ENCODE assay signal across 20 cellular contexts in genomic region chr19:55622242-55622969, GRCh38.
"Had no signal": no experiment of that assay in that cellular context is flagged by ENCODE, and none has a peak within 500 bp of the region (broad histone marks: within the 10 kb centered on the region; RNA-seq: fewer than 3 reads in every experiment).

No MANE protein-coding gene starts in this region.

- H3K4me3 Mint-ChIP-seq: activated T-helper 1 cell treated with anti-CD3 and anti-CD28 coated beads, Interleukin-12 subunit alpha, Interleukin-12 subunit beta, Interleukin-2, Interleukin-4 antibody, amounts not matched to agents 30 ng/mL and 10 ng/mL and 1 ng/mL, durations not matched to agents 14 hours and 24 hours and 36 hours; dendritic cell treated with granulocyte-macrophage colony-stimulating factor and Interleukin-4, amounts not matched to agents 40 ng/mL and 50 ng/mL, for 4 days; stimulated activated naive CD8-positive, alpha-beta T cell treated with anti-CD3 and anti-CD28 coated beads, Interleukin-15, Interleukin-2, amounts not matched to agents 100 ng/mL and 50 ng/mL, for 24 hours had no signal

- H3K4me2 ChIP-seq: neural progenitor cell had no signal

- H3K27ac Mint-ChIP-seq: activated T-helper 1 cell treated with anti-CD3 and anti-CD28 coated beads, Interleukin-12 subunit alpha, Interleukin-12 subunit beta, Interleukin-2, Interleukin-4 antibody, amounts not matched to agents 30 ng/mL and 10 ng/mL and 1 ng/mL, durations not matched to agents 14 hours and 24 hours and 36 hours; neural progenitor cell; stimulated activated naive CD8-positive, alpha-beta T cell treated with anti-CD3 and anti-CD28 coated beads, Interleukin-15, Interleukin-2, amounts not matched to agents 100 ng/mL and 50 ng/mL, for 24 hours; type B pancreatic cell had no signal

- H2AFZ ChIP-seq: neural progenitor cell had no signal

- H3K9me3 Mint-ChIP-seq: activated T-helper 1 cell treated with anti-CD3 and anti-CD28 coated beads, Interleukin-12 subunit alpha, Interleukin-12 subunit beta, Interleukin-2, Interleukin-4 antibody, amounts not matched to agents 30 ng/mL and 10 ng/mL and 1 ng/mL, durations not matched to agents 14 hours and 24 hours and 36 hours; dendritic cell treated with granulocyte-macrophage colony-stimulating factor and Interleukin-4, amounts not matched to agents 40 ng/mL and 50 ng/mL, for 4 days; neural progenitor cell; stimulated activated naive CD8-positive, alpha-beta T cell treated with anti-CD3 and anti-CD28 coated beads, Interleukin-15, Interleukin-2, amounts not matched to agents 100 ng/mL and 50 ng/mL, for 24 hours; type B pancreatic cell had no signal

- H3K27me3 ChIP-seq: gastroesophageal sphincter, heart left ventricle, neural progenitor cell, pancreas, sigmoid colon, suprapubic skin had no signal

- H3K36me3 ChIP-seq: neural progenitor cell had no signal

- ATAC-seq: activated naive CD4-positive, alpha-beta T cell treated with anti-CD3 and anti-CD28 coated beads, Interleukin-2, amount 50 U/mL, for 72 hours; esophagus mucosa; gastroesophageal sphincter; mucosa of descending colon; naive thymus-derived CD4-positive, alpha-beta T cell; pancreas had no signal

- H3K27ac ChIP-seq: neural progenitor cell, pancreas, suprapubic skin had no signal

- DNase-seq: activated CD4-positive, alpha-beta T cell treated with anti-CD3 and anti-CD28 coated beads, Interleukin-2, amount 50 U/mL, for 4 hours; activated gamma-delta T cell treated with Interleukin-2 at 50 U/mL for 16 hours; activated T-cell treated with anti-CD3 and anti-CD28 coated beads for 4 hours; effector CD8-positive, alpha-beta T cell; kidney glomerular epithelial cell; mesenchymal stem cell; naive thymus-derived CD4-positive, alpha-beta T cell; sigmoid colon had no signal

- H3K9me3 ChIP-seq: gastroesophageal sphincter, heart left ventricle, mucosa of descending colon, pancreas, sigmoid colon, suprapubic skin had no signal

- H3K4me3 ChIP-seq: gastroesophageal sphincter, heart left ventricle, mucosa of descending colon, neural progenitor cell, pancreas, sigmoid colon, suprapubic skin had no signal

- H3K27me3 Mint-ChIP-seq: type B pancreatic cell had no signal
